20 cellular contexts compared by ENCODE assay signal in genomic region chr12:93796719-93797118, GRCh38.
A peak's percentile ranks its signal among the peaks of the same experiment; 100 is the strongest.
DNase-seq lines count a peak whose midpoint lies in the region; ATAC-seq and TF ChIP-seq lines count a peak whose summit lies in the region.
"Had no signal": no experiment of that assay in that cellular context is flagged by ENCODE, and none has a peak within 500 bp of the region (broad histone marks: within the 10 kb centered on the region; RNA-seq: fewer than 3 reads in every experiment).

No MANE protein-coding gene starts in this region.

- H4K20me1 ChIP-seq in mammary epithelial cell (ENCODE audit: insufficient read depth, low read length), result no peaks in the 10 kb centered on the region
- H4K20me1 ChIP-seq in BLaER1 treated with 17β-estradiol and CSF1 and Interleukin-3, amounts not matched to agents 10 nM and 100 nM, result no peaks in the 10 kb centered on the region

- H3K36me3 ChIP-seq in mammary epithelial cell (ENCODE audit: insufficient read depth, low read length), result no peaks in the 10 kb centered on the region
- H3K36me3 ChIP-seq in BLaER1 treated with 17β-estradiol and CSF1 and Interleukin-3, amounts not matched to agents 10 nM and 100 nM, result no peaks in the 10 kb centered on the region
- H3K36me3 ChIP-seq: HAP-1 had no signal

- H3K79me2 ChIP-seq in mammary epithelial cell (ENCODE audit: insufficient read depth, low read length), result no peaks in the 10 kb centered on the region

- BruUV-seq in MCF 10A (replicated peaks; lab: Mats Ljungman, UMichigan), result no TSS peak
- BruUV-seq in mammary epithelial cell (replicated peaks; lab: Mats Ljungman, UMichigan), result no TSS peak

- TF ChIP-seq CTCF in MCF 10A (IDR thresholded peaks at IDR 0.05; ENCODE audit: unreplicated experiment) (no peak), mammary epithelial cell (conservative IDR thresholded peaks at IDR 0.05 in 1 of 2, IDR thresholded peaks at IDR 0.05 in 1 of 2; ENCODE audit: extremely low read depth in 1 of 2, insufficient read depth in 1 of 2, low read depth in 1 of 2, low read length in 2 of 2) (no peak), glutamatergic neuron (IDR thresholded peaks at IDR 0.05; ENCODE audit: partially characterized antibody, unreplicated experiment) (no peak)

- no peaks in the 10 kb centered on the region for H3K9me3 Mint-ChIP-seq in MCF 10A (ENCODE audit: unreplicated experiment)
- no peaks in the 10 kb centered on the region for H3K9me3 Mint-ChIP-seq in glutamatergic neuron (ENCODE audit: unreplicated experiment)
- H3K9me3 Mint-ChIP-seq: CD4-positive, CD25-positive, alpha-beta regulatory T cell; CD8-positive, alpha-beta T cell had no signal

- POLR2A ChIA-PET in MCF 10A (lab: Yijun Ruan, JAX), result interaction anchor here (0.7 kb wide), 1 partner anchor 55 kb away, joined by 3 read pairs; no protein-coding TSS in a partner anchor

- H3K27me3 Mint-ChIP-seq in MCF 10A (ENCODE audit: insufficient read depth, unreplicated experiment) (no peaks in the 10 kb centered on the region), glutamatergic neuron (ENCODE audit: unreplicated experiment) (no peaks in the 10 kb centered on the region)
- H3K27me3 Mint-ChIP-seq: CD4-positive, CD25-positive, alpha-beta regulatory T cell had no signal

- H3K27ac Mint-ChIP-seq in MCF 10A (ENCODE audit: low read depth, unreplicated experiment) (peak overlapping the region; percentile 31), glutamatergic neuron (ENCODE audit: unreplicated experiment) (no peak overlapping the region)
- H3K27ac Mint-ChIP-seq: CD4-positive, CD25-positive, alpha-beta regulatory T cell; CD8-positive, alpha-beta T cell had no signal

- CTCF ChIA-PET in MCF 10A (lab: Yijun Ruan, JAX), result interaction anchor here (0.7 to 0.9 kb wide), 2 partner anchors 10 to 128 kb away, joined by 4 to 5 read pairs; no protein-coding TSS in a partner anchor
- CTCF ChIA-PET in mammary epithelial cell (lab: Charles Lee; ENCODE audit: low non-redundant PET), result no interaction called here

- dilution Hi-C loops in mammary epithelial cell (cut with HindIII; ENCODE audit: low sequenced_read_pairs), result no loop called here

- H3K36me3 Mint-ChIP-seq in MCF 10A (ENCODE audit: insufficient read depth, unreplicated experiment), result no peaks in the 10 kb centered on the region
- H3K36me3 Mint-ChIP-seq in glutamatergic neuron (ENCODE audit: unreplicated experiment), result no peaks in the 10 kb centered on the region

- intact Hi-C loops in MCF 10A (cut with micrococcal nuclease), result no loop called here
- intact Hi-C loops in mammary epithelial cell (cut with micrococcal nuclease), result no loop called here
- intact Hi-C loops in sciatic nerve (cut with DNase I), result no loop called here

- DNase-seq in MCF 10A (ENCODE audit: unreplicated experiment) (no peak), mammary epithelial cell (no peak), NCI-H69 (lab: John Stamatoyannopoulos, UW) (peak; percentile 17), sciatic nerve (ENCODE audit: low spot score) (no peak), HUDEP-2 (lab: John Stamatoyannopoulos, UW; ENCODE audit: unreplicated experiment in 76 of 76) (no peak), glutamatergic neuron (no peak)
- DNase-seq: 8988T; ACHN; AML-193; BE2C; Caco-2; CD4-positive, CD25-positive, alpha-beta regulatory T cell; CD8-positive, alpha-beta T cell; DMS153; DND-41; GOT3 had no signal

- H3K27ac ChIP-seq in mammary epithelial cell (ENCODE audit: insufficient read depth, low read depth, low read length), result no peak overlapping the region
- H3K27ac ChIP-seq in BLaER1 treated with 17β-estradiol and CSF1 and Interleukin-3, amounts not matched to agents 10 nM and 100 nM, result peak overlapping the region in 4 of 11 experiments; percentile 52 to 77 (median 70); a peak in 7 of 22 replicates
- H3K27ac ChIP-seq: A549, C4-2B had no signal

- no peaks in the 10 kb centered on the region for H3K27me3 ChIP-seq in mammary epithelial cell (ENCODE audit: insufficient read depth, low read length)
- H3K27me3 ChIP-seq in BLaER1 treated with 17β-estradiol and CSF1 and Interleukin-3, amounts not matched to agents 10 nM and 100 nM, result no peaks in the 10 kb centered on the region
- H3K27me3 ChIP-seq: BE2C had no signal

- H3K4me3 ChIP-seq in mammary epithelial cell (replicated peaks in 1 of 3; ENCODE audit: insufficient read depth in 1 of 3, low read depth in 2 of 3, low read length in 3 of 3), result no peak overlapping the region
- no peak overlapping the region for H3K4me3 ChIP-seq in BLaER1 treated with 17β-estradiol and CSF1 and Interleukin-3, amounts not matched to agents 10 nM and 100 nM
- H3K4me3 ChIP-seq: A549, HAP-1 had no signal

- H3K9me3 ChIP-seq in mammary epithelial cell (replicated peaks; ENCODE audit: insufficient read depth, low read length), result no peaks in the 10 kb centered on the region
- no peaks in the 10 kb centered on the region; a peak in 1 of 22 replicates for H3K9me3 ChIP-seq in BLaER1 treated with 17β-estradiol and CSF1 and Interleukin-3, amounts not matched to agents 10 nM and 100 nM (replicated peaks in 1 of 11)
- H3K9me3 ChIP-seq: A549, BE2C, Caco-2, HAP-1 had no signal

- in situ Hi-C loops in mammary epithelial cell (cut with MboI; ENCODE audit: low sequenced_read_pairs in 2 of 2), result no loop called here

- H2AFZ ChIP-seq in mammary epithelial cell (ENCODE audit: low read depth, low read length), result no peak overlapping the region

- no peak overlapping the region for H3K4me3 Mint-ChIP-seq in MCF 10A (ENCODE audit: unreplicated experiment)
- no peak overlapping the region for H3K4me3 Mint-ChIP-seq in glutamatergic neuron (ENCODE audit: unreplicated experiment)
- H3K4me3 Mint-ChIP-seq: CD4-positive, CD25-positive, alpha-beta regulatory T cell; CD8-positive, alpha-beta T cell had no signal

- WGBS in mammary epithelial cell (ENCODE audit: low coverage, missing lambda C conversion rate), result 100% methylated on average over 4 of the region's 4 CpGs

- no peak overlapping the region for H3K9ac ChIP-seq in mammary epithelial cell (ENCODE audit: insufficient read depth, low read length)
- peak overlapping the region in 1 of 11 experiments; percentile 41; a peak in 1 of 22 replicates for H3K9ac ChIP-seq in BLaER1 treated with 17β-estradiol and CSF1 and Interleukin-3, amounts not matched to agents 10 nM and 100 nM

- peaks cover 13% of the 10 kb centered on the region for H3K4me1 Mint-ChIP-seq in MCF 10A (ENCODE audit: insufficient read depth, unreplicated experiment)
- H3K4me1 Mint-ChIP-seq in glutamatergic neuron (ENCODE audit: low read depth, unreplicated experiment), result peaks cover 4% of the 10 kb centered on the region

- peak; percentile 50 for ATAC-seq in sciatic nerve
- ATAC-seq: A549; CD8-positive, alpha-beta T cell had no signal

- no peak overlapping the region for H3K4me2 ChIP-seq in mammary epithelial cell (ENCODE audit: insufficient read depth, low read depth, low read length)
- peak overlapping the region in 10 of 11 experiments; percentile 10 to 80 (median 64); a peak in 18 of 22 replicates for H3K4me2 ChIP-seq in BLaER1 treated with 17β-estradiol and CSF1 and Interleukin-3, amounts not matched to agents 10 nM and 100 nM
- H3K4me2 ChIP-seq: A549 had no signal

- peaks cover 8% of the 10 kb centered on the region for H3K4me1 ChIP-seq in mammary epithelial cell (ENCODE audit: insufficient read depth, low read length)
- peaks cover 6 to 41% (median 29%) of the 10 kb centered on the region in 10 experiments; a peak in 18 of 20 replicates for H3K4me1 ChIP-seq in BLaER1 treated with 17β-estradiol and CSF1 and Interleukin-3, amounts not matched to agents 10 nM and 100 nM
- H3K4me1 ChIP-seq: A549, BE2C, HAP-1 had no signal
